10 cellular contexts compared by ENCODE assay signal in genomic region chr16:56357765-56358322, GRCh38.
DNase-seq lines count a peak whose midpoint lies in the region; ATAC-seq and TF ChIP-seq lines count a peak whose summit lies in the region.
"Had no signal": no experiment of that assay in that cellular context is flagged by ENCODE, and none has a peak within 500 bp of the region (broad histone marks: within the 10 kb centered on the region; RNA-seq: fewer than 3 reads in every experiment).

No MANE protein-coding gene starts in this region.

- no peaks in the 10 kb centered on the region for H4K20me1 ChIP-seq in OCI-LY1 (ENCODE audit: insufficient read depth, low read length)

- H2AFZ ChIP-seq in OCI-LY1 (ENCODE audit: low read length) (peak overlapping the region; percentile 85), neuron (ENCODE audit: low read depth, low read length) (peak overlapping the region; percentile 95)

- H3K36me3 ChIP-seq in OCI-LY1 (ENCODE audit: insufficient read depth, low read length): peaks cover 10% of the 10 kb centered on the region; the same call in 1 of the 2 replicates
- H3K36me3 ChIP-seq in ectodermal cell (ENCODE audit: control insufficient read depth, insufficient read depth, low read length): no peaks in the 10 kb centered on the region
- peaks cover 16% of the 10 kb centered on the region for H3K36me3 ChIP-seq in neuron (ENCODE audit: insufficient read depth, low read length)

- H3K27me3 ChIP-seq in OCI-LY1 (ENCODE audit: insufficient read depth, low read length) (no peaks in the 10 kb centered on the region), ectodermal cell (ENCODE audit: control insufficient read depth, insufficient read depth, low read length, poor library complexity, severe bottlenecking) (no peaks in the 10 kb centered on the region), neuron (ENCODE audit: insufficient read depth, low read length) (no peaks in the 10 kb centered on the region)
- H3K27me3 ChIP-seq: cardiac muscle cell had no signal

- peak; percentile 37 for DNase-seq in D341Med (ENCODE audit: low spot score)
- DNase-seq in glomerular visceral epithelial cell (ENCODE audit: extremely low spot score): no peak
- no peak for DNase-seq in stimulated activated CD4-positive, alpha-beta T cell treated with anti-CD3 and anti-CD28 coated beads, Interleukin-4, amount 100 ng/mL, for 4 hours
- no peak for DNase-seq in amniotic stem cell (lab: John Stamatoyannopoulos, UW)
- DNase-seq: NCI-H1694 treated with DMSO at 0.1 percent for 48 hours had no signal

- H3K27ac ChIP-seq in OCI-LY1 (ENCODE audit: low read depth, low read length, poor library complexity, severe bottlenecking) (peak overlapping the region; percentile 21), ectodermal cell (ENCODE audit: insufficient read depth, low read depth, low read length, poor library complexity, severe bottlenecking) (peak overlapping the region; percentile 33)
- H3K27ac ChIP-seq: cardiac muscle cell had no signal

- H3K4me1 ChIP-seq in OCI-LY1 (ENCODE audit: insufficient read depth, low read length, severe bottlenecking): peaks cover 25% of the 10 kb centered on the region
- H3K4me1 ChIP-seq in ectodermal cell (ENCODE audit: control insufficient read depth, insufficient read depth, low read length): peaks cover 29% of the 10 kb centered on the region
- H3K4me1 ChIP-seq in neuron (ENCODE audit: insufficient read depth, low read length): peaks cover 16% of the 10 kb centered on the region

- peak overlapping the region; percentile 58; the same call in 1 of the 2 replicates for H3K9ac ChIP-seq in OCI-LY1 (ENCODE audit: low read length)

- H3K4me2 ChIP-seq in OCI-LY1 (ENCODE audit: low read length): peak overlapping the region; percentile 72

- peak overlapping the region; percentile 55 for H3K4me3 ChIP-seq in OCI-LY1 (ENCODE audit: low read depth, low read length, poor library complexity, severe bottlenecking)
- H3K4me3 ChIP-seq in ectodermal cell (ENCODE audit: insufficient read depth, low read depth, low read length): no peak overlapping the region
- H3K4me3 ChIP-seq in neuron (ENCODE audit: low read length): no peak overlapping the region
- H3K4me3 ChIP-seq: cardiac muscle cell had no signal

- H3F3A ChIP-seq in OCI-LY1 (ENCODE audit: insufficient read depth, low read length): no peaks in the 10 kb centered on the region

- WGBS in ectodermal cell, 2 experiments: 86% methylated on average over 13 of the region's 13 CpGs

- H3K9me2 ChIP-seq in OCI-LY1 (ENCODE audit: low read depth, low read length): no peaks in the 10 kb centered on the region

- H3K79me2 ChIP-seq in OCI-LY1 (ENCODE audit: insufficient read depth, low read length): no peaks in the 10 kb centered on the region

- TF ChIP-seq CTCF in OCI-LY1 (IDR thresholded peaks at IDR 0.05; ENCODE audit: low read length): peak; percentile 43

- no peak for ATAC-seq in GM18907 (IDR thresholded peaks at IDR 0.05; ENCODE audit: unreplicated experiment)

- H3K9me3 ChIP-seq in OCI-LY1 (ENCODE audit: low read length) (no peaks in the 10 kb centered on the region), ectodermal cell (ENCODE audit: control insufficient read depth, low read length) (no peaks in the 10 kb centered on the region), neuron (ENCODE audit: low read length) (no peaks in the 10 kb centered on the region)
